ENCODE assay signal across 14 cellular contexts in the genomic region with DNA sequence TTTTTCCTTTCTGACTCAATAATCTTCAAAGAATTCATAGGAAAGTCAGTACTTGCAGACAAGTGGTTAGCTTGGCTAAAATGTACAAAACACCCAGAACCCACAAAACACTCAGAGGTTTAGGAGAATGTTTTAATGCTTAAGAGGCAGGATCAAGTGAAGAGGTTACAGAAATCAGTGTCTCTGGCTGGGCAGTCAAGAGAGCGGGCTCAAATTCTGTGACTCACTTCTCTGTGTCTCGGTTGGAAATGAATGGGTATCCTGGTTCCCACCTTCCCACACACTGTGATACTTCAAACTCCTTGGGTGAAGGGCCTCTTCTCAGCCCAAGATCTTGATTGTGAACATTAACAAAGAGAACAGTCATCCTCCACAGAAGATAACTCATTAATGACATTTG. TPM values are rescaled to one million over a fixed set of nuclear protein-coding genes. Genes with fewer than 3 reads are reported as not detected.
A peak's percentile ranks its signal among the peaks of the same experiment; 100 is the strongest.
DNase-seq lines count a peak whose midpoint lies in the region; ATAC-seq and TF ChIP-seq lines count a peak whose summit lies in the region.
"Had no signal": no experiment of that assay in that cellular context is flagged by ENCODE, and none has a peak within 500 bp of the region (broad histone marks: within the 10 kb centered on the region; RNA-seq: fewer than 3 reads in every experiment).

No MANE protein-coding gene starts in this region.

- no peak overlapping the region for H2AFZ ChIP-seq in GM23248
- H2AFZ ChIP-seq: parathyroid adenoma had no signal

- peak overlapping the region; percentile 50 for H3K4me2 ChIP-seq in GM23248 (ENCODE audit: unreplicated experiment)

- 3 to 17% methylated on average over 2 of the region's 2 CpGs for WGBS in GM23248 (ENCODE audit: low coverage in 1 of 2, low lambda C conversion rate in 2 of 2, missing lambda C conversion rate in 2 of 2), 2 experiments

- H4K20me1 ChIP-seq in GM23248 (ENCODE audit: insufficient read depth), result no peaks in the 10 kb centered on the region

- in situ Hi-C loops in GM23248 (cut with MboI), result no loop called here

- H3K4me3 ChIP-seq in GM23248 (no peak overlapping the region), choroid plexus epithelial cell (ENCODE audit: low read depth, low read length) (no peak overlapping the region), skin epidermis (peak overlapping the region in 6 of 7 experiments; percentile 7 to 33 (median 20))

- ATAC-seq in omental fat pad (ENCODE audit: low FRiP score), result no peak
- ATAC-seq: esophagus mucosa had no signal

- H3K9me2 ChIP-seq in GM23248 (ENCODE audit: insufficient read depth), result no peaks in the 10 kb centered on the region

- no peaks in the 10 kb centered on the region for H3K9me3 ChIP-seq in GM23248 (ENCODE audit: low read depth)

- H3F3A ChIP-seq in GM23248 (ENCODE audit: insufficient read depth), result peaks cover 14% of the 10 kb centered on the region; the same call in 1 of the 2 replicates

- H3K79me2 ChIP-seq in GM23248 (ENCODE audit: insufficient read depth), result no peaks in the 10 kb centered on the region
- H3K79me2 ChIP-seq: parathyroid adenoma had no signal

- H3K27me3 ChIP-seq in GM23248 (replicated peaks; ENCODE audit: insufficient read depth), result peaks cover 35% of the 10 kb centered on the region

- H3K9ac ChIP-seq in GM23248, result no peak overlapping the region
- H3K9ac ChIP-seq: parathyroid adenoma had no signal

- TF ChIP-seq CTCF in choroid plexus epithelial cell (conservative IDR thresholded peaks at IDR 0.05; ENCODE audit: low read depth, low read length) (no peak), omental fat pad (IDR thresholded peaks at IDR 0.05) (no peak)

- H3K36me3 ChIP-seq in GM23248 (ENCODE audit: low read depth), result no peaks in the 10 kb centered on the region

- H3K4me1 ChIP-seq in GM23248 (ENCODE audit: insufficient read depth), result peaks cover 18% of the 10 kb centered on the region
- H3K4me1 ChIP-seq: parathyroid adenoma had no signal

- peak; percentile 52 for DNase-seq in Daoy (ENCODE audit: low read depth)
- peak; percentile 65 for DNase-seq in GM23248
- DNase-seq in choroid plexus epithelial cell (ENCODE audit: low read depth), result peak; percentile 59
- DNase-seq in NCI-H524 treated with DMSO at 0.1 percent for 48 hours (lab: John Stamatoyannopoulos, UW), result no peak
- DNase-seq in omental fat pad (ENCODE audit: low spot score), result no peak
- no peak for DNase-seq in T-helper 1 cell
- DNase-seq: activated CD4-positive, alpha-beta T cell treated with anti-CD3 and anti-CD28 coated beads, Interleukin-2, amount 10 ng/mL, durations not matched to agents 24 days and 14 days; activated gamma-delta T cell treated with Interleukin-2 at 50 U/mL for 16 hours; mesenchymal stem cell; substantia nigra had no signal

- H3K27ac ChIP-seq in GM23248 (peak overlapping the region; percentile 14; the same call in 1 of the 2 replicates), skin epidermis (peak overlapping the region in 7 of 21 experiments; percentile 0 to 79 (median 24))
- H3K27ac ChIP-seq: parathyroid adenoma had no signal

RNA-seq across cellular contexts. Expression of a gene that starts 3.8 kb away (rescaled TPM):
- not detected in 2 replicates for total RNA-seq in Daoy (2014; rRNA removed; shearing (Covaris generic))
- total RNA-seq in GM23248 (2014; rRNA removed; shearing (Covaris generic)), result not detected in 2 replicates
- not detected in 2 replicates for polyA plus RNA-seq in GM23248 (2016; fragmentation: Nextera tagmentation; extraction: Ambion mirVana)
- 10 to 100 TPM; 41.7 to 51.1 (median 47.5) TPM for total RNA-seq in omental fat pad
- total RNA-seq: activated CD4-positive, alpha-beta T cell treated with anti-CD3 and anti-CD28 coated beads, Interleukin-2, amount 10 ng/mL, durations not matched to agents 24 days and 14 days; HT1080 had no signal

RNA-seq across cellular contexts. Expression of a gene that starts 37.0 kb away (rescaled TPM):
- not detected in 2 replicates for total RNA-seq in Daoy (2014; rRNA removed; shearing (Covaris generic))
- 0.22 and 0.38 TPM in 2 replicates for total RNA-seq in GM23248 (2014; rRNA removed; shearing (Covaris generic))
- 0.10 and 0.16 TPM in 2 replicates for polyA plus RNA-seq in GM23248 (2016; fragmentation: Nextera tagmentation; extraction: Ambion mirVana)
- 10 to 100 TPM; 12.0 to 75.6 (median 24.2) TPM for total RNA-seq in omental fat pad

Comparison
In these comparisons a context has a peak if more than half of its experiments do, and no peak if none do; other contexts are left out.
1. DNase-seq: peak in Daoy (single experiment), GM23248 (single experiment) and choroid plexus epithelial cell (single experiment); none in NCI-H524 treated with DMSO at 0.1 percent for 48 hours (single experiment), omental fat pad (single experiment) and T-helper 1 cell (0 of 5).
2. H3K4me3 ChIP-seq: peak in skin epidermis (6 of 7); none in GM23248 (single experiment) and choroid plexus epithelial cell (single experiment).
3. RNA of a gene that starts 3.8 kb away (total RNA-seq): 41.7 to 51.1 TPM in omental fat pad; not detected in Daoy and not detected in GM23248; every median in the first group is over 10 times any median in the second.